Comparison of ENCODE assay signal across 19 cellular contexts in the genomic region with DNA sequence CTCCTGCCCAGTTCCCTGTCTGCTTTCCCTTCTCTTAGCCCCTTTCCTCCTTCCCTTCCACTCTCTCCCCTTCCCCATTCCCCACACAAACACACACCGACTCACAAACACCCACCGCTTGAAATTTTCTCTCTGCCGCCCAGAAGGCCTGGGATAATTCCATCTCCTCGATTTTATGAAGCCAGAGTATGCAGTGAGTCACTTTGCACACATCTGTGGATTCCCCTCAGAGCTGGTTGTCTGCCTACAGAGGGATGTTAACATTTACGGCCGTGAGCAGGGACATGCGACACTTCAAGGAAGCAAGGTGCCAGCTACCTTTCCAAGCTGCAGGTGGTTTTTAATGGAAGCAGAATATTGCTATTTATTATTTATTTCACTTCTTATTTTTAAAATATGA.
DNase-seq lines count a peak whose midpoint lies in the region; ATAC-seq and TF ChIP-seq lines count a peak whose summit lies in the region.
"Had no signal": no experiment of that assay in that cellular context is flagged by ENCODE, and none has a peak within 500 bp of the region (broad histone marks: within the 10 kb centered on the region; RNA-seq: fewer than 3 reads in every experiment).

No MANE protein-coding gene starts in this region.

- WGBS in IMR-90 (ENCODE audit: extremely low coverage in 2 of 2, insufficient read length in 1 of 2), 2 experiments = 94 to 100% methylated on average over 1 to 2 of the region's 7 CpGs

- CTCF ChIA-PET in IMR-90 (lab: Yijun Ruan, JAX) = interaction anchor here (1.1 kb wide), 1 partner anchor 9 kb away, joined by 4 read pairs; no protein-coding TSS in a partner anchor

- no peak overlapping the region for H3K18ac ChIP-seq in IMR-90 (ENCODE audit: low read depth, low read length)

- no peak overlapping the region for H2AK9ac ChIP-seq in IMR-90 (replicated peaks; ENCODE audit: low read depth, low read length, poor library complexity)

- in situ Hi-C loops in IMR-90 (cut with MboI; ENCODE audit: low sequenced_read_pairs) = no loop called here

- H3K36me3 ChIP-seq in IMR-90 (ENCODE audit: control insufficient read depth, insufficient read depth, low read length) = 0 out of 2 replicates have a peak, but pooled peaks cover 2% of the 10 kb centered on the region

- H3K4ac ChIP-seq in IMR-90 (ENCODE audit: low read depth, low read length) = no peak overlapping the region

- peaks cover 12% of the 10 kb centered on the region for H3K27me3 Mint-ChIP-seq in T-helper 17 cell
- H3K27me3 Mint-ChIP-seq: CD4-positive, CD25-positive, alpha-beta regulatory T cell had no signal

- H3K79me1 ChIP-seq in IMR-90 (ENCODE audit: low read depth in 1 of 2, low read length in 2 of 2) = no peaks in the 10 kb centered on the region

- no peak overlapping the region for H3K56ac ChIP-seq in IMR-90 (ENCODE audit: extremely low read depth, insufficient read depth, low read length)

- no peak for TF ChIP-seq POLR2A in IMR-90 (IDR thresholded peaks at IDR 0.05; ENCODE audit: low read depth, low read length)

- TF ChIP-seq RAD21 in IMR-90 (IDR thresholded peaks at IDR 0.05; ENCODE audit: low read length) = no peak

- peak; percentile 23 for DNase-seq in AG09309 (ENCODE audit: low read depth)
- DNase-seq in IMR-90 = peak; percentile 44
- DNase-seq in fibroblast of mammary gland (ENCODE audit: low read depth) = peak; percentile 25
- peak; percentile 20 for DNase-seq in occipital lobe (lab: John Stamatoyannopoulos, UW)
- no peak for DNase-seq in Ammon's horn (ENCODE audit: low spot score)
- DNase-seq in T-helper 17 cell = no peak
- no peak for DNase-seq in activated CD8-positive, alpha-beta memory T cell treated with anti-CD3 and anti-CD28 coated beads, Interleukin-2, amount 50 U/mL, for 48 hours
- no peak for DNase-seq in NCI-H524 treated with DMSO at 0.1 percent for 48 hours (lab: John Stamatoyannopoulos, UW)
- DNase-seq: 8988T; CD4-positive, CD25-positive, alpha-beta regulatory T cell; H9; NCI-H1105; NCI-H2029 treated with DMSO at 0.1 percent for 48 hours; NCI-H526; PC-9; RPMI8226; SHP77 treated with DMSO at 0.1 percent for 48 hours had no signal

- H2BK20ac ChIP-seq in IMR-90 (ENCODE audit: low read depth, low read length) = no peak overlapping the region

- H3K4me1 ChIP-seq in IMR-90 (ENCODE audit: control insufficient read depth, insufficient read depth, low read length) = no peaks in the 10 kb centered on the region; the same call in 1 of the 2 replicates

- H4K91ac ChIP-seq in IMR-90 (ENCODE audit: insufficient read depth, low read depth, low read length) = no peak overlapping the region

- no peak overlapping the region for H2BK15ac ChIP-seq in IMR-90 (ENCODE audit: low read depth, low read length)

- no peak for TF ChIP-seq CTCF in AG09309 (IDR thresholded peaks at IDR 0.05; ENCODE audit: control insufficient read depth, insufficient read depth, low read depth, low read length, missing control alignments)
- TF ChIP-seq CTCF in IMR-90 (conservative IDR thresholded peaks at IDR 0.05; ENCODE audit: low read depth, low read length) = no peak
- no peak for TF ChIP-seq CTCF in fibroblast of mammary gland (conservative IDR thresholded peaks at IDR 0.05; ENCODE audit: control insufficient read depth, insufficient read depth, low read depth, low read length)

- BruUV-seq in IMR-90 (replicated peaks; lab: Mats Ljungman, UMichigan) = no TSS peak

- H3K4me1 Mint-ChIP-seq in T-helper 17 cell = no peaks in the 10 kb centered on the region
- H3K4me1 Mint-ChIP-seq: CD4-positive, CD25-positive, alpha-beta regulatory T cell had no signal

- dilution Hi-C loops in IMR-90 (cut with HindIII; ENCODE audit: low sequenced_read_pairs, unreplicated experiment) = no loop called here

- H3K27ac ChIP-seq in IMR-90 (ENCODE audit: insufficient read depth, low read length) = no peak overlapping the region
- H3K27ac ChIP-seq: KMS-11, PC-9, SK-N-MC had no signal

- no peak overlapping the region for H3K27ac Mint-ChIP-seq in T-helper 17 cell
- H3K27ac Mint-ChIP-seq: CD4-positive, CD25-positive, alpha-beta regulatory T cell had no signal

- no peaks in the 10 kb centered on the region for H3K9me3 ChIP-seq in IMR-90 (ENCODE audit: control insufficient read depth, insufficient read depth, low read length)
- no peaks in the 10 kb centered on the region for H3K9me3 ChIP-seq in T-helper 17 cell (ENCODE audit: control insufficient read depth, low read length, poor library complexity, severe bottlenecking)

- H4K5ac ChIP-seq in IMR-90 (ENCODE audit: low read depth, low read length) = no peak overlapping the region

- H2BK5ac ChIP-seq in IMR-90 (ENCODE audit: low read depth, low read length, poor library complexity, severe bottlenecking) = no peak overlapping the region

- H3K4me3 ChIP-seq in AG09309 (ENCODE audit: control insufficient read depth, low read depth, low read length) = no peak overlapping the region
- H3K4me3 ChIP-seq in IMR-90 (ENCODE audit: insufficient read depth, low read depth, low read length) = no peak overlapping the region
- H3K4me3 ChIP-seq in fibroblast of mammary gland (ENCODE audit: control insufficient read depth, low read depth, low read length) = no peak overlapping the region
- H3K4me3 ChIP-seq: PC-9, SK-N-MC had no signal

- H2AK5ac ChIP-seq in IMR-90 (ENCODE audit: low read depth, low read length) = no peak overlapping the region

- H3K36me3 Mint-ChIP-seq in T-helper 17 cell (ENCODE audit: low read depth) = no peaks in the 10 kb centered on the region
- H3K36me3 Mint-ChIP-seq: CD4-positive, CD25-positive, alpha-beta regulatory T cell had no signal

- peak; percentile 35; the same call in 1 of the 2 replicates for ATAC-seq in IMR-90 (ENCODE audit: low read depth)
- no peak for ATAC-seq in T-helper 17 cell

- no peak overlapping the region for H3K9ac ChIP-seq in IMR-90 (ENCODE audit: low read depth, low read length)
- H3K9ac ChIP-seq: KMS-11 had no signal

- H4K20me1 ChIP-seq in IMR-90 (ENCODE audit: insufficient read depth, low read length) = no peaks in the 10 kb centered on the region

- no peaks in the 10 kb centered on the region for H3K27me3 ChIP-seq in IMR-90 (ENCODE audit: control insufficient read depth, insufficient read depth, low read length)

- H2BK120ac ChIP-seq in IMR-90 (ENCODE audit: low read depth, low read length) = no peak overlapping the region

- no peak overlapping the region for H3K4me3 Mint-ChIP-seq in T-helper 17 cell
- H3K4me3 Mint-ChIP-seq: CD4-positive, CD25-positive, alpha-beta regulatory T cell; H9 had no signal

- H3K14ac ChIP-seq in IMR-90 (replicated peaks; ENCODE audit: low read depth, low read length) = no peak overlapping the region

- intact Hi-C loops in IMR-90 (cut with micrococcal nuclease) = loop anchor here (10.0 kb wide), 1 partner anchor 326 kb away; no protein-coding TSS in a partner anchor

- H3K9me1 ChIP-seq in IMR-90 (ENCODE audit: insufficient read depth, low read length) = no peaks in the 10 kb centered on the region; the same call in 1 of the 2 replicates

- H3K4me2 ChIP-seq in IMR-90 (ENCODE audit: low read depth, low read length) = no peak overlapping the region
- H3K4me2 ChIP-seq: KMS-11, PC-9 had no signal

- H4K8ac ChIP-seq in IMR-90 (ENCODE audit: low read depth in 2 of 2, low read length in 2 of 2) = no peak overlapping the region

- POLR2A ChIA-PET in IMR-90 (lab: Charles Lee; ENCODE audit: unreplicated experiment) = no interaction called here

- H3K23ac ChIP-seq in IMR-90 (ENCODE audit: low read depth, low read length) = no peak overlapping the region

- H2AFZ ChIP-seq in IMR-90 (replicated peaks; ENCODE audit: low read length, poor library complexity) = no peak overlapping the region
- H2AFZ ChIP-seq: PC-9 had no signal

TF ChIP-seq in IMR-90, 13 proteins besides CTCF, POLR2A, EP300 and RAD21:
- TF ChIP-seq BHLHE40 (IDR thresholded peaks at IDR 0.05; ENCODE audit: low read depth, low read length) (no peak), ELK1 (IDR thresholded peaks at IDR 0.05; ENCODE audit: borderline replicate concordance, low read depth, low read length) (no peak)

Comparison
In these comparisons a context has a peak if more than half of its experiments do, and no peak if none do; other contexts are left out.
1. DNase-seq: peak in AG09309 (single experiment), IMR-90 (single experiment), fibroblast of mammary gland (single experiment) and occipital lobe (single experiment); none in Ammon's horn (single experiment), T-helper 17 cell (0 of 3), activated CD8-positive, alpha-beta memory T cell treated with anti-CD3 and anti-CD28 coated beads, Interleukin-2, amount 50 U/mL, for 48 hours (single experiment) and NCI-H524 treated with DMSO at 0.1 percent for 48 hours (single experiment).